ENCODE assay signal across 21 cellular contexts in genomic region chr10:22545643-22546042, GRCh38.
"Had no signal": no experiment of that assay in that cellular context is flagged by ENCODE, and none has a peak within 500 bp of the region (broad histone marks: within the 10 kb centered on the region; RNA-seq: fewer than 3 reads in every experiment).

No MANE protein-coding gene starts in this region.

- H3K4me1 ChIP-seq: prostate gland, tibial nerve had no signal

- H3K27ac Mint-ChIP-seq: endodermal cell had no signal

- H3K4me3 Mint-ChIP-seq: activated T-cell treated with anti-CD3 and anti-CD28 coated beads, Interleukin-2, amount 50 U/mL, for 72 hours; endodermal cell; T-helper 17 cell had no signal

- H3K27ac ChIP-seq: coronary artery, epithelial cell of prostate, heart left ventricle, ovary, prostate gland, spleen, tibial nerve had no signal

- H3K27me3 Mint-ChIP-seq: T-helper 17 cell had no signal

- H3K36me3 ChIP-seq: ovary, prostate gland had no signal

- H3K9me3 ChIP-seq: heart left ventricle, ovary, prostate gland, spleen, tibial nerve had no signal

- H3K27me3 ChIP-seq: heart left ventricle, ovary, spleen, tibial nerve had no signal

- ATAC-seq: activated T-cell treated with anti-CD3 and anti-CD28 coated beads, Interleukin-2, amount 50 U/mL, for 72 hours; heart left ventricle; left cardiac atrium; T-helper 17 cell had no signal

- H3K9me3 Mint-ChIP-seq: activated T-cell treated with anti-CD3 and anti-CD28 coated beads, Interleukin-2, amount 50 U/mL, for 72 hours; endodermal cell had no signal

- H3K4me3 ChIP-seq: coronary artery, heart left ventricle, ovary, prostate gland, spleen, tibial nerve had no signal

- DNase-seq: activated CD4-positive, alpha-beta T cell treated with anti-CD3 and anti-CD28 coated beads for 4 hours; activated CD4-positive, alpha-beta T cell treated with anti-CD3 and anti-CD28 coated beads, Interleukin-2, amount 50 U/mL, for 48 hours; activated CD4-positive, CD25-positive, alpha-beta regulatory T cell; activated CD8-positive, alpha-beta memory T cell treated with anti-CD3 and anti-CD28 coated beads, Interleukin-2, amount 50 U/mL, for 48 hours; activated effector memory CD4-positive, alpha-beta T cell treated with anti-CD3 and anti-CD28 coated beads, Interleukin-2, amount 50 U/mL, for 16 hours; activated T-cell treated with anti-CD3 and anti-CD28 coated beads, Interleukin-2, amount 50 U/mL, for 72 hours; cerebellar nuclear complex; endodermal cell; heart left ventricle; islet precursor cell; left cardiac atrium; ovary; spleen; stimulated activated CD4-positive, alpha-beta T cell treated with anti-CD3 and anti-CD28 coated beads, Interleukin-4, amount 100 ng/mL, for 1 hour; stimulated activated naive CD4-positive, alpha-beta T cell treated with Interleukin-2 at 50 U/mL for 16 hours; SW 1271; T-helper 17 cell had no signal
